Comparison of ENCODE assay signal across 8 cellular contexts in genomic region chrX:32530802-32531403, GRCh38.
DNase-seq lines count a peak whose midpoint lies in the region; ATAC-seq and TF ChIP-seq lines count a peak whose summit lies in the region.

No MANE protein-coding gene starts in this region.

- no peaks in the 10 kb centered on the region for H3K27me3 Mint-ChIP-seq in T-helper 17 cell

- H3K9me3 ChIP-seq in T-helper 17 cell (ENCODE audit: control insufficient read depth, low read length, poor library complexity, severe bottlenecking): no peaks in the 10 kb centered on the region

- H3K4me3 ChIP-seq in astrocyte of the spinal cord (ENCODE audit: low read depth, low read length): no peak overlapping the region

- in situ Hi-C loops in astrocyte of the spinal cord (cut with HindIII; ENCODE audit: low sequenced_read_pairs): no loop called here

- H3K36me3 Mint-ChIP-seq in T-helper 17 cell (ENCODE audit: low read depth): no peaks in the 10 kb centered on the region

- peak; percentile 2 for DNase-seq in COLO829 (ENCODE audit: low spot score)
- DNase-seq in NCI-H2029 treated with DMSO at 0.1 percent for 48 hours (lab: John Stamatoyannopoulos, UW): peak; percentile 1
- peak; percentile 30 for DNase-seq in astrocyte of the spinal cord (ENCODE audit: low read depth, low spot score)
- DNase-seq in kidney glomerular epithelial cell (lab: John Stamatoyannopoulos, UW): peak; percentile 5
- no peak for DNase-seq in T-helper 17 cell

- TF ChIP-seq CTCF in astrocyte of the spinal cord (IDR thresholded peaks at IDR 0.05; ENCODE audit: low read depth, low read length): peak; percentile 50

- no peaks in the 10 kb centered on the region for H3K4me1 Mint-ChIP-seq in T-helper 17 cell

- H3K27ac Mint-ChIP-seq in T-helper 17 cell: no peak overlapping the region

- ATAC-seq in GM19351 (IDR thresholded peaks at IDR 0.05; ENCODE audit: unreplicated experiment) (peak; percentile 60), T-helper 17 cell (no peak), HG03139 (IDR thresholded peaks at IDR 0.05; ENCODE audit: unreplicated experiment) (no peak), GM19397 (IDR thresholded peaks at IDR 0.05; ENCODE audit: unreplicated experiment) (no peak)

- H3K4me3 Mint-ChIP-seq in T-helper 17 cell: no peak overlapping the region

Comparison
In these comparisons a context has a peak if more than half of its experiments do, and no peak if none do; other contexts are left out.
1. DNase-seq: peak in COLO829 (single experiment), NCI-H2029 treated with DMSO at 0.1 percent for 48 hours (single experiment), astrocyte of the spinal cord (single experiment) and kidney glomerular epithelial cell (single experiment); none in T-helper 17 cell (0 of 3).